8 cellular contexts compared by ENCODE assay signal in the genomic region with DNA sequence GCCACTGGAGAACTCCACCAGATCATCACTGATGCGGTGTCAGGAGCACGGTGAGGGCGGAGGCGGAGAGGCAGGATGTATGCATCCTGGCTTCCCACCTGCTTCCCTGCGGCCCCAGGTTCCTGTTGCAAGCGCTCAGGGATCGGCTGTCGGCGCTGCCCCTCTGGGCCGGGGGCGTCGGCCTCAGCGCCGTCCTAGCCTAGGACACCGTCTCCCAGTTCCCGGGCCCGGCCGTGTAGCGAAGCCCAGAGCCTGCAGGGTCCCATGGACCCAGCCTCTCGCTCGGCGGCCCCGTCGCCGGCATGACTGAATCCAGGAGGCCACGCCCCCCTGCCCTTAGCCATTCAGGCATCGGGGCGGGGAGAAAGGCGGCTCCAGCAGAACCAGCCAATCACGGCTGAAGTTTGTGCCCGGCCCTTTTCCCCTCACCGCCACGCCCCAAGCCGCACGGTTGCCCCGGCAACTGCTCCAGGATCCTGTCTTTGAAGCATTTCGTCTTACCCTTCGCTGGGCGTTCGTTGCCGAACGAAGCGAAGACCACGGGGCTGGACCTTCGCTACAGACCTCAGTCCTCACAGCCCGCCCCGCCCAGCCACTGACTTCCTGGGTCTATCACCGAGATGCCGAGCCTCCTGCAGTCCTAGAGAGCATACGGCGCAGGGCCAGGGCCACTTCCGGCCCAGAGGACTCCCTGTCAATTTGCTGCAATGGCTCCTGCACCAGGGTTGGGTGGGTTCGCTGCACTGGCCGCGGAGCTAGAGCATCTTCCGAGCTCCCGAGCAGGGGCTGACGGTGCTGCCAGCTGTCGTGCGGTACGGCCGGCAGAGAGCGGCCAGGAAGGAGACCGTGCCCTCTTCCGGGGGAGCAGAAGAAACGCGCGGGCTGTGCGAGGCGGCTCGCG. TPM values are rescaled to one million over a fixed set of nuclear protein-coding genes. Genes with fewer than 3 reads are reported as not detected.
DNase-seq lines count a peak whose midpoint lies in the region; ATAC-seq and TF ChIP-seq lines count a peak whose summit lies in the region.

No MANE protein-coding gene starts in this region.

- intact Hi-C loops in sciatic nerve (cut with DNase I) = no loop called here

- in situ Hi-C loops in astrocyte of the cerebellum (cut with HindIII; ENCODE audit: low sequenced_read_pairs) = no loop called here

- peak; percentile 49 for TF ChIP-seq CTCF in 22Rv1 (IDR thresholded peaks at IDR 0.05)
- peak; percentile 17 for TF ChIP-seq CTCF in astrocyte of the cerebellum (IDR thresholded peaks at IDR 0.05; ENCODE audit: low read depth, low read length, missing control alignments)

- DNase-seq in NCI-H2029 (lab: John Stamatoyannopoulos, UW) = peak; percentile 92
- peak; percentile 96 for DNase-seq in T-helper 9 cell
- DNase-seq in astrocyte of the cerebellum (ENCODE audit: low read depth) = peak; percentile 83
- peak; percentile 48 to 97 (median 92) for DNase-seq in hypothalamus (lab: John Stamatoyannopoulos, UW)
- DNase-seq in sciatic nerve (ENCODE audit: low spot score) = peak; percentile 98

- H3K27ac ChIP-seq in 22Rv1 = peak overlapping the region; percentile 97

- ATAC-seq in GM18508 (IDR thresholded peaks at IDR 0.05; ENCODE audit: insufficient read depth, unreplicated experiment) = peak; percentile 52
- peak; percentile 85 for ATAC-seq in HG02981 (IDR thresholded peaks at IDR 0.05; ENCODE audit: unreplicated experiment)
- ATAC-seq in sciatic nerve = peak; percentile 99

- H3K4me3 ChIP-seq in astrocyte of the cerebellum (ENCODE audit: low read depth, low read length) = peak overlapping the region; percentile 69

RNA-seq across cellular contexts. Expression of gene ZNF213, which starts 10.6 kb away (rescaled TPM):
- total RNA-seq in sciatic nerve = 9.0 TPM

RNA-seq across cellular contexts. Expression of gene ZNF205, which starts 11.8 kb away (rescaled TPM):
- 12.3 TPM for total RNA-seq in sciatic nerve

RNA-seq across cellular contexts. Expression of gene ZSCAN10, which starts 25.1 kb away (rescaled TPM):
- not detected for total RNA-seq in sciatic nerve

RNA-seq across cellular contexts. Expression of gene IL32, which starts 58.8 kb away (rescaled TPM):
- total RNA-seq in sciatic nerve = 32.6 TPM

Comparison
In these comparisons a context has a peak if more than half of its experiments do, and no peak if none do; other contexts are left out.
1. Peak in every context shown above with its lines: DNase-seq, ATAC-seq, H3K4me3 ChIP-seq and H3K27ac ChIP-seq.